ENCODE assay signal across 8 cellular contexts in genomic region chr17:78840530-78840779, GRCh38. TPM values are rescaled to one million over a fixed set of nuclear protein-coding genes. Genes with fewer than 3 reads are reported as not detected.
DNase-seq lines count a peak whose midpoint lies in the region; ATAC-seq and TF ChIP-seq lines count a peak whose summit lies in the region.

No MANE protein-coding gene starts in this region.

- H3K36me3 ChIP-seq in colonic mucosa: no peaks in the 10 kb centered on the region

- H3K9me3 ChIP-seq in colonic mucosa: no peaks in the 10 kb centered on the region

- no peak for DNase-seq in CD14-positive monocyte (ENCODE audit: low spot score)
- no peak for DNase-seq in colonic mucosa
- DNase-seq in natural killer cell: no peak
- no peak for DNase-seq in NCI-H2107 (lab: John Stamatoyannopoulos, UW)
- no peak for DNase-seq in posterior vena cava (ENCODE audit: low spot score)

- H3K4me1 Mint-ChIP-seq in CD14-positive monocyte (peaks cover 35% of the 10 kb centered on the region), IgD-negative memory B cell (peaks cover 13 to 30% (median 25%) of the 10 kb centered on the region in 3 donors), natural killer cell (peaks cover 23 to 47% of the 10 kb centered on the region in 2 donors)

- TF ChIP-seq CTCF in CD14-positive monocyte (IDR thresholded peaks at IDR 0.05) (no peak), colonic mucosa (IDR thresholded peaks at IDR 0.05) (no peak), natural killer cell (IDR thresholded peaks at IDR 0.05) (no peak)

- peaks cover 0 to 6% (median 2%) of the 10 kb centered on the region in 3 donors for H3K27me3 Mint-ChIP-seq in CD14-positive monocyte (ENCODE audit: low read depth in 3 of 3)
- peaks cover 1% of the 10 kb centered on the region for H3K27me3 Mint-ChIP-seq in IgD-negative memory B cell
- no peaks in the 10 kb centered on the region for H3K27me3 Mint-ChIP-seq in natural killer cell (ENCODE audit: low read depth in 2 of 2)

- H3K36me3 Mint-ChIP-seq in CD14-positive monocyte: peaks cover 29 to 32% of the 10 kb centered on the region in 2 donors
- peaks cover 8% of the 10 kb centered on the region for H3K36me3 Mint-ChIP-seq in IgD-negative memory B cell
- peaks cover 13% of the 10 kb centered on the region for H3K36me3 Mint-ChIP-seq in natural killer cell

- H3K9me3 Mint-ChIP-seq in CD14-positive monocyte (no peaks in the 10 kb centered on the region), IgD-negative memory B cell (no peaks in the 10 kb centered on the region), natural killer cell (no peaks in the 10 kb centered on the region)

- peaks cover 7% of the 10 kb centered on the region for H3K4me1 ChIP-seq in colonic mucosa

- H3K27ac Mint-ChIP-seq in CD14-positive monocyte (peak overlapping the region; percentile 97 to 99 (median 99)), IgD-negative memory B cell (peak overlapping the region; percentile 95 to 98 (median 96)), natural killer cell (peak overlapping the region; percentile 92 to 96)

- peak overlapping the region; percentile 84 to 93 for H3K9ac ChIP-seq in colonic mucosa (ENCODE audit: low read depth in 2 of 2, low read length in 2 of 2)

- no peaks in the 10 kb centered on the region for H3K27me3 ChIP-seq in colonic mucosa

- H3K4me3 Mint-ChIP-seq in CD14-positive monocyte (peak overlapping the region; percentile 79 to 94), IgD-negative memory B cell (peak overlapping the region; percentile 90 to 98 (median 92)), natural killer cell (peak overlapping the region; percentile 89)

- H3K4me3 ChIP-seq in colonic mucosa: peak overlapping the region; percentile 93

- intact Hi-C loops in CD14-positive monocyte (cut with micrococcal nuclease): loop anchor here (5.0 to 10.0 kb wide), 3 partner anchors 77 to 134 kb away; partner anchors contain the start of gene LGALS3BP (in 1 of the 2)
- intact Hi-C loops in colonic mucosa (cut with DNase I): no loop called here
- intact Hi-C loops in natural killer cell (cut with micrococcal nuclease): loop anchor here (1.0 kb wide), 1 partner anchor 23 kb away; no protein-coding TSS in a partner anchor
- intact Hi-C loops in posterior vena cava (cut with DNase I): no loop called here

- H3K27ac ChIP-seq in colonic mucosa: peak overlapping the region; percentile 98

- ATAC-seq in natural killer cell (no peak), GM21619 (IDR thresholded peaks at IDR 0.05; ENCODE audit: unreplicated experiment) (no peak), HG03565 (IDR thresholded peaks at IDR 0.05; ENCODE audit: unreplicated experiment) (no peak)

RNA-seq across cellular contexts. Expression of gene USP36, which starts 0.2 kb away (rescaled TPM):
- polyA plus RNA-seq in CD14-positive monocyte: 1 to 10 TPM; 4.4 to 6.1 TPM
- 28.8 TPM for polyA plus RNA-seq in IgD-negative memory B cell
- 10 to 100 TPM; 27.4 to 32.6 TPM for total RNA-seq in colonic mucosa
- total RNA-seq in natural killer cell: 100 to 1,000 TPM; 241 to 304 (median 270) TPM
- total RNA-seq in posterior vena cava: 10 to 100 TPM; 47.1 to 52.1 TPM

RNA-seq across cellular contexts. Expression of gene CYTH1, which starts 58.4 kb away (rescaled TPM):
- 10 to 100 TPM; 68.6 to 80.9 TPM for polyA plus RNA-seq in CD14-positive monocyte
- polyA plus RNA-seq in IgD-negative memory B cell: 210 TPM
- 10 to 100 TPM; 54.6 to 68.9 TPM for total RNA-seq in colonic mucosa
- 100 to 1,000 TPM; 437 to 514 (median 457) TPM for total RNA-seq in natural killer cell
- 10 to 100 TPM; 27.0 to 42.9 TPM for total RNA-seq in posterior vena cava

Comparison
In these comparisons a context has a peak if more than half of its experiments do, and no peak if none do; other contexts are left out.
1. RNA of gene USP36, which starts 0.2 kb away (total RNA-seq): 241 to 304 TPM in natural killer cell; 47.1 to 52.1 TPM in posterior vena cava and 27.4 to 32.6 TPM in colonic mucosa; every median in the first group is over 4 times any median in the second.
2. RNA of gene CYTH1, which starts 58.4 kb away (total RNA-seq): 437 to 514 TPM in natural killer cell; 54.6 to 68.9 TPM in colonic mucosa and 27.0 to 42.9 TPM in posterior vena cava; every median in the first group is over 4 times any median in the second.
3. intact Hi-C loops: an anchor here in CD14-positive monocyte (5.0 to 10.0 kb wide) and natural killer cell (1.0 kb wide); none called in colonic mucosa and posterior vena cava.
4. Peak in every context shown above with its lines, with median percentiles within 50 percentile points of each other: H3K27ac Mint-ChIP-seq and H3K4me3 Mint-ChIP-seq.